Comparison of ENCODE assay signal across 33 cellular contexts in the genomic region with DNA sequence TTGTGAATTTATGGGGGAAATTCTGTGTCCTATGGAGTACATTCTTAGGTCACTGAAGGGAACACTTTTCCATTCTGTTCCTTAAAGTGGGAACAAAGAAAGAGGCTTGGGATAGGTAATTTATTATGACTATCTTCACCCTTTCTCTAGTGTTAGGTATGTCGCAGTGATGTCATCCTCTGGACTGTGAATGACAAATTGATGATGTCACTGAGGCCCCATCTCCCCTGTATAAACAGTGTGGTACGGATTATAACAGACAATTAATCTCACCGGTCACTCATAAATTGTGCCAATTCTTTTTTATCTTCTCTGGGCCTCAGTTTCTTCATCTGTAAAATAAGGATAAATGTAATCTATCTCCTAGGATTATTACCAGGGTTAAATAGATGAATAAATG. TPM values are rescaled to one million over a fixed set of nuclear protein-coding genes. Genes with fewer than 3 reads are reported as not detected.
"Had no signal": no experiment of that assay in that cellular context is flagged by ENCODE, and none has a peak within 500 bp of the region (broad histone marks: within the 10 kb centered on the region; RNA-seq: fewer than 3 reads in every experiment).

No MANE protein-coding gene starts in this region.

- H3K27ac ChIP-seq: neutrophil, parathyroid adenoma, psoas muscle, skin epidermis, spleen, suprapubic skin, testis, tibial artery, transverse colon, upper lobe of right lung, uterus had no signal

- H3K36me3 Mint-ChIP-seq: natural killer cell; stimulated activated memory B cell treated with anti-CD40 and anti-IgM and Interleukin-4, amounts not matched to agents 10 μg/mL and 1 μg/mL and 100 μg/mL, for 72 hours; type B pancreatic cell had no signal

- H3K27ac Mint-ChIP-seq: naive thymus-derived CD4-positive, alpha-beta T cell; natural killer cell; nephron; progenitor cell of endocrine pancreas; stimulated activated memory B cell treated with anti-CD40 and anti-IgM and Interleukin-4, amounts not matched to agents 10 μg/mL and 1 μg/mL and 100 μg/mL, for 72 hours; type B pancreatic cell had no signal

- H3K36me3 ChIP-seq: neutrophil, spleen, suprapubic skin, tibial artery, transverse colon, upper lobe of right lung, uterus had no signal

- H3K4me3 ChIP-seq: psoas muscle, skin epidermis, smooth muscle cell, spleen, suprapubic skin, testis, tibial artery, transverse colon, upper lobe of right lung, uterus had no signal

- H3K4me2 ChIP-seq: smooth muscle cell had no signal

- H3K4me3 Mint-ChIP-seq: naive thymus-derived CD4-positive, alpha-beta T cell; natural killer cell; nephron; neural crest cell; stimulated activated memory B cell treated with anti-CD40 and anti-IgM and Interleukin-4, amounts not matched to agents 10 μg/mL and 1 μg/mL and 100 μg/mL, for 72 hours; stimulated activated naive CD8-positive, alpha-beta T cell treated with anti-CD3 and anti-CD28 coated beads, Interleukin-15, amount 100 ng/mL, for 72 hours; type B pancreatic cell had no signal

- H3K9me3 ChIP-seq: neutrophil, psoas muscle, spleen, suprapubic skin, testis, tibial artery, transverse colon, upper lobe of right lung, uterus had no signal

- DNase-seq: naive thymus-derived CD4-positive, alpha-beta T cell; natural killer cell; nucleus accumbens; posterior cingulate gyrus; psoas muscle; right cardiac atrium; spleen; stimulated activated CD4-positive, alpha-beta T cell treated with anti-CD3 and anti-CD28 coated beads, Interleukin-12 subunit alpha, Interleukin-12 subunit beta, amount 100 ng/mL, for 4 hours; stimulated activated CD4-positive, alpha-beta T cell treated with anti-CD3 and anti-CD28 coated beads, Interleukin-1b, Interleukin-23, amount 100 ng/mL, for 48 hours; stimulated activated CD4-positive, alpha-beta T cell treated with anti-CD3 and anti-CD28 coated beads, Interleukin-4, amount 100 ng/mL, for 1 hour; stimulated activated CD4-positive, alpha-beta T cell treated with anti-CD3 and anti-CD28 coated beads, Interleukin-4, amount 100 ng/mL, for 4 hours; stimulated activated CD8-positive, alpha-beta memory T cell treated with anti-CD3 and anti-CD28 coated beads, Interleukin-4, amount 100 ng/mL, for 48 hours; stimulated activated naive CD4-positive, alpha-beta T cell; stimulated activated naive CD8-positive, alpha-beta T cell treated with anti-CD3 and anti-CD28 coated beads, Interleukin-15, amount 100 ng/mL, for 72 hours; stimulated activated naive CD8-positive, alpha-beta T cell treated with anti-CD3 and anti-CD28 coated beads, Interleukin-15, Interleukin-2, amounts not matched to agents 100 U/mL and 50 U/mL, for 24 hours; substantia nigra; testis; tibial artery; transverse colon; upper lobe of right lung; uterus had no signal

- H3K4me1 Mint-ChIP-seq: natural killer cell; neural crest cell; stimulated activated memory B cell treated with anti-CD40 and anti-IgM and Interleukin-4, amounts not matched to agents 10 μg/mL and 1 μg/mL and 100 μg/mL, for 72 hours had no signal

- H3K4me1 ChIP-seq: parathyroid adenoma, psoas muscle, spleen, suprapubic skin, testis, tibial artery, transverse colon, upper lobe of right lung, uterus had no signal

- H2AFZ ChIP-seq: parathyroid adenoma had no signal

- H3K27me3 ChIP-seq: suprapubic skin, testis, tibial artery, transverse colon, upper lobe of right lung, uterus had no signal

- H3K9me3 Mint-ChIP-seq: natural killer cell; neural crest cell; stimulated activated naive CD8-positive, alpha-beta T cell treated with anti-CD3 and anti-CD28 coated beads, Interleukin-15, amount 100 ng/mL, for 72 hours; type B pancreatic cell had no signal

- H3K9ac ChIP-seq: parathyroid adenoma had no signal

- H3K79me2 ChIP-seq: parathyroid adenoma had no signal

RNA-seq across cellular contexts. Expression of a gene that starts 23.5 kb away (rescaled TPM):
- total RNA-seq: natural killer cell, neural crest cell, osteocyte, progenitor cell of endocrine pancreas, psoas muscle, renal cortical epithelial cell, smooth muscle cell, suprapubic skin, upper lobe of right lung had no signal
- polyA plus RNA-seq: naive thymus-derived CD4-positive, alpha-beta T cell; smooth muscle cell; spleen had no signal
